In the genomic region with DNA sequence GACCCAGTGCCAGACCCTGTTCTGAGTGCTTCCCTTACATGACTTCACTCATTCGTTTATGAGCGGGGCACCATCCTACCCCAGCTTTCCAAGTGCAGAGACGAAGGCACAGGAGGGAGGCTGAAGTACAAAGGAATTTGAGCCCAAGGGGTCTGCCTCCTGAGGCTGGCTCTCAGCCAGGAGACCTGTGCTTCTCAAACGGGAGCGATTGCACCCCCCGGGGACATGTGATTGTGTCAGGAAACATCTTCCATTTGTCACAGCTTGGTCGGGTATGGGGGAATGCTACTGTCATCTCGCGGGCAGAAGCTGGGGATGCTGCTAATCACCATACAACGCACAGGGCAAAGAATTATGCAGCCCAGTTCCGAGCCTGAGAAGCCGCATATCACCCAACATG, we compare ENCODE assay signal across 18 cellular contexts. TPM values are rescaled to one million over a fixed set of nuclear protein-coding genes. Genes with fewer than 3 reads are reported as not detected.
DNase-seq lines count a peak whose midpoint lies in the region; ATAC-seq, FAIRE-seq and TF ChIP-seq lines count a peak whose summit lies in the region.
"Had no signal": no experiment of that assay in that cellular context is flagged by ENCODE, and none has a peak within 500 bp of the region (broad histone marks: within the 10 kb centered on the region; RNA-seq: fewer than 3 reads in every experiment).

No MANE protein-coding gene starts in this region.

- peaks cover 3% of the 10 kb centered on the region for H3K36me3 Mint-ChIP-seq in astrocyte (ENCODE audit: low read depth, unreplicated experiment)
- no peaks in the 10 kb centered on the region for H3K36me3 Mint-ChIP-seq in activated CD8-positive, alpha-beta memory T cell treated with anti-CD3 and anti-CD28 coated beads, Interleukin-2, amount 10 ng/mL, durations not matched to agents 7 days and 5 days
- H3K36me3 Mint-ChIP-seq in MCF 10A (ENCODE audit: insufficient read depth, unreplicated experiment), result no peaks in the 10 kb centered on the region
- H3K36me3 Mint-ChIP-seq: CD8-positive, alpha-beta memory T cell had no signal

- H3K36me3 ChIP-seq in A673 (ENCODE audit: insufficient read depth, low read length, poor library complexity, severe bottlenecking) (no peaks in the 10 kb centered on the region), astrocyte (ENCODE audit: insufficient read depth, low read length) (no peaks in the 10 kb centered on the region), neuronal stem cell (replicated peaks in 1 of 2; ENCODE audit: control insufficient read depth in 2 of 2, insufficient read depth in 2 of 2, low read length in 2 of 2) (no peaks in the 10 kb centered on the region)
- H3K36me3 ChIP-seq: BLaER1 had no signal

- peak overlapping the region; percentile 65 for H3K18ac ChIP-seq in neuronal stem cell (ENCODE audit: low read length)

- H2BK120ac ChIP-seq in neuronal stem cell (ENCODE audit: low read depth, low read length), result no peak overlapping the region

- H3K4me1 ChIP-seq in A673 (ENCODE audit: insufficient read depth, low read length, poor library complexity, severe bottlenecking) (no peaks in the 10 kb centered on the region), astrocyte (ENCODE audit: insufficient read depth, low read length) (no peaks in the 10 kb centered on the region), neuronal stem cell (ENCODE audit: control insufficient read depth in 2 of 2, insufficient read depth in 1 of 2, low read depth in 1 of 2, low read length in 2 of 2) (peaks cover 19 to 25% of the 10 kb centered on the region in 2 donors)
- H3K4me1 ChIP-seq: BLaER1 had no signal

- no peak overlapping the region for H4K91ac ChIP-seq in neuronal stem cell (ENCODE audit: low read depth, low read length, poor library complexity)

- H3K27me3 Mint-ChIP-seq in astrocyte (ENCODE audit: low read depth, unreplicated experiment) (no peaks in the 10 kb centered on the region), MCF 10A (ENCODE audit: insufficient read depth, unreplicated experiment) (no peaks in the 10 kb centered on the region)
- no peaks in the 10 kb centered on the region for H3K27me3 Mint-ChIP-seq in activated CD8-positive, alpha-beta memory T cell treated with anti-CD3 and anti-CD28 coated beads, Interleukin-2, amount 10 ng/mL, durations not matched to agents 7 days and 5 days

- peak overlapping the region; percentile 4 for H2BK5ac ChIP-seq in neuronal stem cell (ENCODE audit: low read length)

- H3K9me3 Mint-ChIP-seq in astrocyte (ENCODE audit: unreplicated experiment) (no peaks in the 10 kb centered on the region), MCF 10A (ENCODE audit: unreplicated experiment) (no peaks in the 10 kb centered on the region)
- H3K9me3 Mint-ChIP-seq in activated CD8-positive, alpha-beta memory T cell treated with anti-CD3 and anti-CD28 coated beads, Interleukin-2, amount 10 ng/mL, durations not matched to agents 7 days and 5 days (ENCODE audit: low read depth), result no peaks in the 10 kb centered on the region

- H3K4me3 Mint-ChIP-seq in astrocyte (ENCODE audit: unreplicated experiment) (no peak overlapping the region), MCF 10A (ENCODE audit: unreplicated experiment) (no peak overlapping the region)
- H3K4me3 Mint-ChIP-seq in activated CD8-positive, alpha-beta memory T cell treated with anti-CD3 and anti-CD28 coated beads, Interleukin-2, amount 10 ng/mL, durations not matched to agents 7 days and 5 days, result no peak overlapping the region
- H3K4me3 Mint-ChIP-seq: CD8-positive, alpha-beta memory T cell had no signal

- CTCF ChIA-PET in A673 (lab: Charles Lee), result no interaction called here
- CTCF ChIA-PET in activated CD8-positive, alpha-beta memory T cell treated with anti-CD3 and anti-CD28 coated beads, Interleukin-2, amount 10 ng/mL, durations not matched to agents 7 days and 5 days (lab: Charles Lee), result no interaction called here
- CTCF ChIA-PET in MCF 10A (lab: Yijun Ruan, JAX), result no interaction called here

- H2AFZ ChIP-seq in astrocyte (ENCODE audit: low read depth, low read length) (peak overlapping the region; percentile 10), neuronal stem cell (ENCODE audit: low read length) (peak overlapping the region; percentile 55)

- POLR2A ChIA-PET in A673 (lab: Charles Lee; ENCODE audit: low non-redundant PET), result no interaction called here
- POLR2A ChIA-PET in MCF 10A (lab: Yijun Ruan, JAX), result no interaction called here

- ATAC-seq in HG03175 (IDR thresholded peaks at IDR 0.05; ENCODE audit: unreplicated experiment), result no peak
- ATAC-seq in activated CD8-positive, alpha-beta memory T cell treated with anti-CD3 and anti-CD28 coated beads, Interleukin-2, amount 10 ng/mL, durations not matched to agents 7 days and 5 days, result no peak
- ATAC-seq: K562, PC-3 had no signal

- H3K79me1 ChIP-seq in neuronal stem cell (ENCODE audit: low read depth, low read length), result no peaks in the 10 kb centered on the region

- BruUV-seq in A673 (replicated peaks; lab: Mats Ljungman, UMichigan) (no TSS peak), MCF 10A (replicated peaks; lab: Mats Ljungman, UMichigan) (no TSS peak)

- no CpG with 5 or more reads among the region's 12 CpGs for WGBS in neuronal stem cell (ENCODE audit: extremely low coverage in 2 of 2, insufficient read length in 2 of 2, insufficient replicate concordance in 1 of 2), 2 donors

- peak; percentile 22 for DNase-seq in A673 (ENCODE audit: low spot score)
- no peak for DNase-seq in astrocyte (ENCODE audit: low read depth)
- DNase-seq in neuronal stem cell (ENCODE audit: low spot score), result no peak
- no peak for DNase-seq in activated CD8-positive, alpha-beta memory T cell treated with anti-CD3 and anti-CD28 coated beads, Interleukin-2, amount 10 ng/mL, durations not matched to agents 7 days and 5 days
- DNase-seq in stimulated activated CD4-positive, alpha-beta T cell treated with anti-CD3 and anti-CD28 coated beads, Interleukin-12 subunit alpha, Interleukin-12 subunit beta, amount 100 ng/mL, for 4 hours, result no peak
- DNase-seq in MCF 10A (ENCODE audit: unreplicated experiment), result no peak
- DNase-seq: CD8-positive, alpha-beta memory T cell; GOT3; NCI-H1048; NCI-H226; NCI-H69; NK-92 treated with Interleukin-12 subunit alpha and Interleukin-12 subunit beta, amount 100 ng/mL, for 24 hours; PC-3 had no signal

- H3K27ac ChIP-seq in A673 (ENCODE audit: low read depth, low read length, poor library complexity, severe bottlenecking) (no peak overlapping the region), astrocyte (ENCODE audit: low read depth, low read length) (no peak overlapping the region), neuronal stem cell (replicated peaks; ENCODE audit: low read length) (no peak overlapping the region)
- H3K27ac ChIP-seq: 22Rv1, BLaER1 had no signal

- intact Hi-C loops in A673 (cut with micrococcal nuclease; ENCODE audit: unreplicated experiment), result no loop called here
- intact Hi-C loops in MCF 10A (cut with micrococcal nuclease), result no loop called here

- TF ChIP-seq CTCF in A673 (conservative IDR thresholded peaks at IDR 0.05; ENCODE audit: low read depth, low read length) (no peak), astrocyte (IDR thresholded peaks at IDR 0.05; ENCODE audit: insufficient read depth, low read depth, low read length) (no peak), MCF 10A (IDR thresholded peaks at IDR 0.05; ENCODE audit: unreplicated experiment) (no peak)

- H4K8ac ChIP-seq in neuronal stem cell (ENCODE audit: low read depth, low read length), result no peak overlapping the region

- H3K23ac ChIP-seq in neuronal stem cell (ENCODE audit: low read depth, low read length, poor library complexity), result no peak overlapping the region

- no peak overlapping the region for H3K27ac Mint-ChIP-seq in astrocyte (ENCODE audit: unreplicated experiment)
- no peak overlapping the region for H3K27ac Mint-ChIP-seq in activated CD8-positive, alpha-beta memory T cell treated with anti-CD3 and anti-CD28 coated beads, Interleukin-2, amount 10 ng/mL, durations not matched to agents 7 days and 5 days
- no peak overlapping the region for H3K27ac Mint-ChIP-seq in MCF 10A (ENCODE audit: low read depth, unreplicated experiment)
- H3K27ac Mint-ChIP-seq: CD8-positive, alpha-beta memory T cell had no signal

- H3K4ac ChIP-seq in neuronal stem cell (ENCODE audit: low read length), result no peak overlapping the region

- no peak for FAIRE-seq in astrocyte (lab: Jason Lieb, UNC)
- FAIRE-seq: K562 had no signal

- no peak overlapping the region for H3K9ac ChIP-seq in astrocyte (ENCODE audit: low read length)
- no peak overlapping the region for H3K9ac ChIP-seq in neuronal stem cell (ENCODE audit: low read depth, low read length, poor library complexity)
- H3K9ac ChIP-seq: BLaER1 had no signal

- H2BK12ac ChIP-seq in neuronal stem cell (ENCODE audit: low read length), result no peak overlapping the region

- H3K79me2 ChIP-seq in astrocyte (ENCODE audit: insufficient read depth, low read length), result no peaks in the 10 kb centered on the region

- no peak overlapping the region for H3K4me3 ChIP-seq in A673 (ENCODE audit: low read depth, low read length, poor library complexity, severe bottlenecking)
- H3K4me3 ChIP-seq in astrocyte (ENCODE audit: insufficient read depth, low read depth, low read length), result no peak overlapping the region
- 0 out of 2 replicates have a peak overlapping the region, but pooled peaks have one; percentile 21 for H3K4me3 ChIP-seq in iPS-18c (ENCODE audit: insufficient read depth, low read depth, low read length)
- H3K4me3 ChIP-seq in neuronal stem cell (ENCODE audit: low read length in 2 of 2), result no peak overlapping the region
- H3K4me3 ChIP-seq: BLaER1, K562 had no signal

- H3K4me2 ChIP-seq in astrocyte (ENCODE audit: low read length) (no peak overlapping the region), neuronal stem cell (ENCODE audit: insufficient read depth, low read length, poor library complexity, severe bottlenecking) (no peak overlapping the region)
- H3K4me2 ChIP-seq: BLaER1 had no signal

- H3K9me3 ChIP-seq in A673 (ENCODE audit: low read depth, low read length, poor library complexity, severe bottlenecking) (no peaks in the 10 kb centered on the region), astrocyte (ENCODE audit: insufficient read depth, low read depth, low read length) (no peaks in the 10 kb centered on the region), iPS-18c (ENCODE audit: control insufficient read depth, insufficient read depth, low read length) (no peaks in the 10 kb centered on the region), neuronal stem cell (replicated peaks in 1 of 2; ENCODE audit: control insufficient read depth in 2 of 2, insufficient read depth in 1 of 2, low read depth in 1 of 2, low read length in 2 of 2) (no peaks in the 10 kb centered on the region)

- H3K14ac ChIP-seq in neuronal stem cell (ENCODE audit: low read length), result no peak overlapping the region

- peak overlapping the region; percentile 48 for H2AK5ac ChIP-seq in neuronal stem cell (ENCODE audit: low read depth, low read length)

- no peaks in the 10 kb centered on the region for H3K27me3 ChIP-seq in A673 (replicated peaks; ENCODE audit: insufficient read depth, low read depth, low read length, poor library complexity)
- H3K27me3 ChIP-seq in astrocyte (ENCODE audit: insufficient read depth, low read length), result no peaks in the 10 kb centered on the region
- H3K27me3 ChIP-seq in neuronal stem cell (ENCODE audit: control insufficient read depth in 3 of 3, insufficient read depth in 3 of 3, low read depth in 1 of 3, low read length in 3 of 3), result no peaks in the 10 kb centered on the region
- H3K27me3 ChIP-seq: BLaER1 had no signal

- peaks cover 39% of the 10 kb centered on the region for H3K4me1 Mint-ChIP-seq in astrocyte (ENCODE audit: low read depth, unreplicated experiment)
- H3K4me1 Mint-ChIP-seq in activated CD8-positive, alpha-beta memory T cell treated with anti-CD3 and anti-CD28 coated beads, Interleukin-2, amount 10 ng/mL, durations not matched to agents 7 days and 5 days, result no peaks in the 10 kb centered on the region
- H3K4me1 Mint-ChIP-seq in MCF 10A (ENCODE audit: insufficient read depth, unreplicated experiment), result no peaks in the 10 kb centered on the region
- H3K4me1 Mint-ChIP-seq: CD8-positive, alpha-beta memory T cell had no signal

- no peak overlapping the region for H2BK15ac ChIP-seq in neuronal stem cell (ENCODE audit: low read length)

- no peaks in the 10 kb centered on the region for H4K20me1 ChIP-seq in astrocyte (ENCODE audit: insufficient read depth, low read length)
- H4K20me1 ChIP-seq: BLaER1 had no signal

RNA-seq across cellular contexts. Expression of a gene that starts 23.9 kb away (rescaled TPM):
- total RNA-seq in A673 (2021), result 0.28 and 0.34 TPM in 2 replicates
- 3.7 and 5.7 TPM in 2 replicates for total RNA-seq in astrocyte
- 1.9 TPM for polyA plus RNA-seq in neuronal stem cell (2013, experiment 1 of 2)
- polyA plus RNA-seq in neuronal stem cell (2013, experiment 2 of 2), result 1.7 TPM
- not detected for total RNA-seq in activated CD8-positive, alpha-beta memory T cell treated with anti-CD3 and anti-CD28 coated beads, Interleukin-2, amount 10 ng/mL, durations not matched to agents 7 days and 5 days
- not detected in 2 replicates for total RNA-seq in MCF 10A (2022)
- total RNA-seq: CD8-positive, alpha-beta memory T cell; PC-3 had no signal
- polyA plus RNA-seq: CD8-positive, alpha-beta memory T cell had no signal
